Comparison of ENCODE assay signal across 10 cellular contexts in the genomic region with DNA sequence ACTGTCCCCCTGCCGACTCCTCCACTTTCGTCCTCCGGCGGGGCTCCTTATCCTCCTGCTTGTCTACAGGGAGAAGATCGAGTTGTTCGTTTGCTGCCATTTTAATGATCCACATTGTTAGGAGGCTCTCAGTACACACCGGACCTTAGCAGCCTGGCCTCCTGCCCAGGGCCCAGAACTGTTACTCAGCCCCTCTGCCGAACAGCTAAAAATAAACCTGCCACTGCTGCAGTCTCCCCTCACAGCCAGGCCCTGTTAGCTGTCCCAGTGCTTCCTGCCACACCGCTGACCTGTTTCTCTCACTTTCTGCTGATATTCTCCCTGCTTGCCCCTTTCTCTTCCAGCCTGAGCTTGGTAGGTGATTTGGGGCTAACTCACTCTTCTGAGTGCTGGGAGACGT. TPM values are rescaled to one million over a fixed set of nuclear protein-coding genes. Genes with fewer than 3 reads are reported as not detected.
DNase-seq lines count a peak whose midpoint lies in the region; ATAC-seq and TF ChIP-seq lines count a peak whose summit lies in the region.
"Had no signal": no experiment of that assay in that cellular context is flagged by ENCODE, and none has a peak within 500 bp of the region (broad histone marks: within the 10 kb centered on the region; RNA-seq: fewer than 3 reads in every experiment).

No MANE protein-coding gene starts in this region.

- H3K4me3 Mint-ChIP-seq in nephron progenitor cell: peak overlapping the region; percentile 7
- no peak overlapping the region for H3K4me3 Mint-ChIP-seq in activated T-cell treated with anti-CD3 and anti-CD28 coated beads, Interleukin-2, amount 50 U/mL, for 72 hours

- peaks cover 26% of the 10 kb centered on the region for H3K36me3 Mint-ChIP-seq in nephron progenitor cell (ENCODE audit: low read depth)
- peaks cover 2 to 17% of the 10 kb centered on the region in 2 donors for H3K36me3 Mint-ChIP-seq in activated T-cell treated with anti-CD3 and anti-CD28 coated beads, Interleukin-2, amount 50 U/mL, for 72 hours (ENCODE audit: insufficient read depth in 2 of 2)

- no peaks in the 10 kb centered on the region for H3K9me3 Mint-ChIP-seq in nephron progenitor cell
- H3K9me3 Mint-ChIP-seq in activated T-cell treated with anti-CD3 and anti-CD28 coated beads, Interleukin-2, amount 50 U/mL, for 72 hours: no peaks in the 10 kb centered on the region

- no peaks in the 10 kb centered on the region for H3K27me3 Mint-ChIP-seq in nephron progenitor cell (ENCODE audit: low read depth, poor library complexity)
- no peaks in the 10 kb centered on the region for H3K27me3 Mint-ChIP-seq in activated T-cell treated with anti-CD3 and anti-CD28 coated beads, Interleukin-2, amount 50 U/mL, for 72 hours (ENCODE audit: low read depth)

- peak overlapping the region; percentile 13; the same call in 1 of the 2 replicates for H3K27ac ChIP-seq in RWPE1

- TF ChIP-seq CTCF in AG10803 (conservative IDR thresholded peaks at IDR 0.05; ENCODE audit: low read length) (no peak), RWPE1 (conservative IDR thresholded peaks at IDR 0.05; ENCODE audit: low read depth) (no peak), fibroblast of mammary gland (conservative IDR thresholded peaks at IDR 0.05; ENCODE audit: control insufficient read depth, insufficient read depth, low read depth, low read length) (no peak), nephron progenitor cell (IDR thresholded peaks at IDR 0.05) (no peak)

- DNase-seq in AG10803 (ENCODE audit: low read depth) (peak; percentile 69), RWPE1 (ENCODE audit: low spot score) (no peak), fibroblast of mammary gland (ENCODE audit: low read depth) (peak; percentile 88), nephron progenitor cell (no peak), NK-92 (lab: John Stamatoyannopoulos, UW; ENCODE audit: unreplicated experiment) (no peak)
- DNase-seq in effector CD8-positive, alpha-beta T cell (lab: John Stamatoyannopoulos, UW): no peak
- DNase-seq in activated T-cell treated with anti-CD3 and anti-CD28 coated beads, Interleukin-2, amount 50 U/mL, for 72 hours: no peak
- DNase-seq: activated effector memory CD4-positive, alpha-beta T cell treated with Interleukin-2 at 50 U/mL for 16 hours; NCI-H510A had no signal

- no peak for ATAC-seq in activated T-cell treated with anti-CD3 and anti-CD28 coated beads, Interleukin-2, amount 50 U/mL, for 72 hours (replicated peaks in 1 of 2)
- no peak for ATAC-seq in GM21529 (IDR thresholded peaks at IDR 0.05; ENCODE audit: unreplicated experiment)

- CTCF ChIA-PET in RWPE1 (lab: Yijun Ruan, JAX): interaction anchor here (0.5 to 0.9 kb wide), 5 partner anchors 20 to 214 kb away, joined by 3 to 5 read pairs (median 3); no protein-coding TSS in a partner anchor

- peaks cover 96% of the 10 kb centered on the region for H3K4me1 Mint-ChIP-seq in nephron progenitor cell
- peaks cover 82% of the 10 kb centered on the region for H3K4me1 Mint-ChIP-seq in activated T-cell treated with anti-CD3 and anti-CD28 coated beads, Interleukin-2, amount 50 U/mL, for 72 hours (ENCODE audit: low read depth)

- H3K4me3 ChIP-seq in AG10803 (ENCODE audit: low read length): no peak overlapping the region
- no peak overlapping the region for H3K4me3 ChIP-seq in fibroblast of mammary gland (ENCODE audit: control insufficient read depth, low read depth, low read length)

- POLR2A ChIA-PET in RWPE1 (lab: Yijun Ruan, JAX; ENCODE audit: low non-redundant PET): no interaction called here

- H3K27ac Mint-ChIP-seq in nephron progenitor cell: no peak overlapping the region
- H3K27ac Mint-ChIP-seq in activated T-cell treated with anti-CD3 and anti-CD28 coated beads, Interleukin-2, amount 50 U/mL, for 72 hours: no peak overlapping the region

RNA-seq across cellular contexts. Expression of a gene that starts 8.3 kb away (rescaled TPM):
- 100 to 1,000 TPM; 101 to 102 TPM for total RNA-seq in activated T-cell treated with anti-CD3 and anti-CD28 coated beads, Interleukin-2, amount 50 U/mL, for 72 hours

RNA-seq across cellular contexts. Expression of a gene that starts 57.7 kb away (rescaled TPM):
- total RNA-seq in activated T-cell treated with anti-CD3 and anti-CD28 coated beads, Interleukin-2, amount 50 U/mL, for 72 hours: 1 to 10 TPM; 5.9 to 8.7 TPM

Comparison
In these comparisons a context has a peak if more than half of its experiments do, and no peak if none do; other contexts are left out.
1. DNase-seq: peak in AG10803 (single experiment) and fibroblast of mammary gland (single experiment); none in RWPE1 (single experiment), nephron progenitor cell (single experiment), NK-92 (single experiment), effector CD8-positive, alpha-beta T cell (single experiment) and activated T-cell treated with anti-CD3 and anti-CD28 coated beads, Interleukin-2, amount 50 U/mL, for 72 hours (0 of 2).